In the genomic region with DNA sequence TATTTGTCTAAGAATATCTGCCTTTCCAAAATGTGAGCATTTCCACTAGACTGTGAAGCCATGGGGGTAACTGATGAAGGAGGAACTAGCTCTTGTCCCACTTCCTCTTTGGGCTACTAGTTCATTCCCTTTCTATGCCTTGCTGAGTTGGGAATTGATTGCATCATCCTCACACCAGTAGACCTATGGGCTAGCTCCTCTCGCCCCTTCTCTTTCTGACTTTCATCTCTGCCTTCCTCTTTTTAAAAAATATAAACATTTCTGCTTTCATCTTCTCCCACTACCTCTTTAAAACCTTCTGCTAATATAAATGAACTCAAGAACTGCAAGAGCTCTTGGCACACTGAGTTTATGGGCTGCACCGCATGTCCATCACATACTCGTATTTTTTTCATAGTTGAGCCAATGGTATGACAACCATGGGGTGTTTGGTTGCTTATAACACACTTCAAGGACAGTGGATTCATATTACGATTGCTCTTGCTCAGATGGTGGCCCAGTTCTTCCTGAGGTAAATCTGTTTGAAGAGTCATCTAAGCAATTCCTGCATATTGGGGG, we compare ENCODE assay signal across 9 cellular contexts.
DNase-seq lines count a peak whose midpoint lies in the region; ATAC-seq and TF ChIP-seq lines count a peak whose summit lies in the region.
"Had no signal": no experiment of that assay in that cellular context is flagged by ENCODE, and none has a peak within 500 bp of the region (broad histone marks: within the 10 kb centered on the region; RNA-seq: fewer than 3 reads in every experiment).

No MANE protein-coding gene starts in this region.

- intact Hi-C loops in right lobe of liver (cut with DNase I), result no loop called here

- H3K4me3 ChIP-seq in right lobe of liver, result no peak overlapping the region

- no peaks in the 10 kb centered on the region for H3K9me3 ChIP-seq in right lobe of liver

- peak; percentile 83 for DNase-seq in DMS53 (lab: John Stamatoyannopoulos, UW)
- DNase-seq in SHP77 (lab: John Stamatoyannopoulos, UW), result peak; percentile 58 to 65
- DNase-seq in right lobe of liver, result no peak
- DNase-seq in NCI-H526 treated with DMSO at 0.1 percent for 48 hours (lab: John Stamatoyannopoulos, UW), result no peak
- no peak for DNase-seq in NCI-H2227 treated with DMSO at 0.1 percent for 48 hours (lab: John Stamatoyannopoulos, UW)
- no peak for DNase-seq in activated CD4-positive, alpha-beta T cell treated with anti-CD3 and anti-CD28 coated beads for 4 hours
- no peak for DNase-seq in NCI-H1436 treated with DMSO at 0.1 percent for 48 hours (lab: John Stamatoyannopoulos, UW)

- TF ChIP-seq CTCF in right lobe of liver (IDR thresholded peaks at IDR 0.05), result no peak

- H3K4me1 ChIP-seq in right lobe of liver, result peaks cover 0 to 55% (median 25%) of the 10 kb centered on the region in 4 donors

- peak; percentile 30 for ATAC-seq in HG02642 (IDR thresholded peaks at IDR 0.05; ENCODE audit: poor library complexity, unreplicated experiment)
- ATAC-seq in right lobe of liver, result peak; percentile 9 to 37 (median 22)

- no peaks in the 10 kb centered on the region for H3K36me3 ChIP-seq in right lobe of liver

- peak overlapping the region in 2 of 3 donors; percentile 20 to 24 for H3K27ac ChIP-seq in right lobe of liver
- H3K27ac ChIP-seq: KMS-11 had no signal

- 57% methylated on average over 3 of the region's 4 CpGs for WGBS in right lobe of liver (ENCODE audit: insufficient coverage, low coverage, low lambda C conversion rate, missing lambda C conversion rate)

- H3K27me3 ChIP-seq in right lobe of liver, result no peaks in the 10 kb centered on the region

- TF ChIP-seq POLR2A in right lobe of liver (IDR thresholded peaks at IDR 0.05), result no peak

Comparison
In these comparisons a context has a peak if more than half of its experiments do, and no peak if none do; other contexts are left out.
1. DNase-seq: peak in DMS53 (single experiment) and SHP77 (2 of 2); none in right lobe of liver (0 of 3), NCI-H526 treated with DMSO at 0.1 percent for 48 hours (single experiment), NCI-H2227 treated with DMSO at 0.1 percent for 48 hours (single experiment), activated CD4-positive, alpha-beta T cell treated with anti-CD3 and anti-CD28 coated beads for 4 hours (0 of 2) and NCI-H1436 treated with DMSO at 0.1 percent for 48 hours (single experiment).